8 cellular contexts compared by ENCODE assay signal in the genomic region with DNA sequence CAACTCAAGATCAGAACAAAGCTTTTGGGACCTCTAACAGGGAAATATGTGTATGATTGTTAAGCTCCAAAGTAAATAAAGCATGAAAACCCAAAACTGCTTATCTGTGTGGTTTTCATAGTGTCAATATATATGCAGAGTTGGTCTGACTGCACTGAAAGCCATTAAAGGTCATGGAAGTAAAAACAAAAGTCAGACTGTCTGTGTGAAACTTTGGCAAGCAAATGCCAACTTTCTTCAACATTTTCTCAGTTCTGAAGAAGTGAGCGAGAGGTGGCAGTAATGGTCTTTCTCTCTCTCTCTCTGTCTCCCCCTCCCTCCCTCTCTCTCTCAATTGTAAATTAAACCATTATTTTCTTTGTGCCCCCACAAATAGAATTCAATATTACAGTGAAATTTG.
DNase-seq lines count a peak whose midpoint lies in the region; ATAC-seq and TF ChIP-seq lines count a peak whose summit lies in the region.

No MANE protein-coding gene starts in this region.

- TF ChIP-seq POLR2A in esophagus muscularis mucosa (IDR thresholded peaks at IDR 0.05; ENCODE audit: low read depth), result no peak

- H3K36me3 Mint-ChIP-seq in T-helper 2 cell treated with Interferon-gamma antibody and Interleukin-4, amounts not matched to agents 5 μg/mL and 100 μg/mL, for 36 hours (ENCODE audit: low read depth), result peaks cover 7% of the 10 kb centered on the region
- no peaks in the 10 kb centered on the region for H3K36me3 Mint-ChIP-seq in immature natural killer cell

- peaks cover 0 to 14% (median 9%) of the 10 kb centered on the region in 4 donors for H3K4me1 ChIP-seq in esophagus muscularis mucosa

- ATAC-seq in HG02884 (IDR thresholded peaks at IDR 0.05; ENCODE audit: unreplicated experiment), result peak; percentile 57

- WGBS in esophagus muscularis mucosa, result 71% methylated on average over 1 of the region's 1 CpG

- H3K27me3 ChIP-seq in esophagus muscularis mucosa, result no peaks in the 10 kb centered on the region

- H3K4me3 ChIP-seq in esophagus muscularis mucosa, result no peak overlapping the region

- DNase-seq in activated T-cell treated with anti-CD3 and anti-CD28 coated beads for 24 hours (ENCODE audit: low read depth) (peak; percentile 12), immature natural killer cell (peak; percentile 40 to 60 (median 52)), superior temporal gyrus (ENCODE audit: extremely low spot score) (no peak), LoVo (ENCODE audit: low spot score) (no peak), esophagus muscularis mucosa (ENCODE audit: extremely low spot score) (no peak)
- DNase-seq in activated T-cell treated with anti-CD3 and anti-CD28 coated beads, Interleukin-2, amount 50 U/mL, for 1 hour, result no peak
- DNase-seq in T-helper 2 cell treated with Interferon-gamma antibody and Interleukin-4, amounts not matched to agents 5 μg/mL and 100 μg/mL, for 36 hours (ENCODE audit: low spot score), result peak; percentile 50

- peaks cover 63% of the 10 kb centered on the region for H3K4me1 Mint-ChIP-seq in T-helper 2 cell treated with Interferon-gamma antibody and Interleukin-4, amounts not matched to agents 5 μg/mL and 100 μg/mL, for 36 hours (ENCODE audit: low read depth)
- peaks cover 28 to 47% of the 10 kb centered on the region in 2 donors for H3K4me1 Mint-ChIP-seq in immature natural killer cell

- intact Hi-C loops in esophagus muscularis mucosa (cut with DNase I), result no loop called here

- peak overlapping the region; percentile 73 for H3K27ac Mint-ChIP-seq in T-helper 2 cell treated with Interferon-gamma antibody and Interleukin-4, amounts not matched to agents 5 μg/mL and 100 μg/mL, for 36 hours
- H3K27ac Mint-ChIP-seq in immature natural killer cell, result peak overlapping the region; percentile 87 to 95 (median 91)

- no peaks in the 10 kb centered on the region for H3K27me3 Mint-ChIP-seq in T-helper 2 cell treated with Interferon-gamma antibody and Interleukin-4, amounts not matched to agents 5 μg/mL and 100 μg/mL, for 36 hours (ENCODE audit: low read depth)
- H3K27me3 Mint-ChIP-seq in immature natural killer cell (ENCODE audit: low read depth in 3 of 3), result peaks cover 0 to 4% (median 2%) of the 10 kb centered on the region in 3 donors

- H3K4me3 Mint-ChIP-seq in T-helper 2 cell treated with Interferon-gamma antibody and Interleukin-4, amounts not matched to agents 5 μg/mL and 100 μg/mL, for 36 hours, result peak overlapping the region; percentile 60
- H3K4me3 Mint-ChIP-seq in immature natural killer cell, result peak overlapping the region; percentile 71 to 79 (median 77)

- TF ChIP-seq EP300 in esophagus muscularis mucosa (IDR thresholded peaks at IDR 0.05), result no peak

- no peaks in the 10 kb centered on the region for H3K36me3 ChIP-seq in esophagus muscularis mucosa

- no peaks in the 10 kb centered on the region for H3K9me3 ChIP-seq in esophagus muscularis mucosa

- no peak overlapping the region for H3K27ac ChIP-seq in esophagus muscularis mucosa (replicated peaks in 1 of 4)

- no peak for TF ChIP-seq CTCF in esophagus muscularis mucosa (IDR thresholded peaks at IDR 0.05)

- H3K9me3 Mint-ChIP-seq in T-helper 2 cell treated with Interferon-gamma antibody and Interleukin-4, amounts not matched to agents 5 μg/mL and 100 μg/mL, for 36 hours, result no peaks in the 10 kb centered on the region
- H3K9me3 Mint-ChIP-seq in immature natural killer cell, result no peaks in the 10 kb centered on the region

Comparison
In these comparisons a context has a peak if more than half of its experiments do, and no peak if none do; other contexts are left out.
1. DNase-seq: peak in activated T-cell treated with anti-CD3 and anti-CD28 coated beads for 24 hours (single experiment), T-helper 2 cell treated with Interferon-gamma antibody and Interleukin-4, amounts not matched to agents 5 μg/mL and 100 μg/mL, for 36 hours (single experiment) and immature natural killer cell (3 of 3); none in activated T-cell treated with anti-CD3 and anti-CD28 coated beads, Interleukin-2, amount 50 U/mL, for 1 hour (single experiment), superior temporal gyrus (single experiment), LoVo (single experiment) and esophagus muscularis mucosa (single experiment).